10 cellular contexts compared by ENCODE assay signal in the genomic region with DNA sequence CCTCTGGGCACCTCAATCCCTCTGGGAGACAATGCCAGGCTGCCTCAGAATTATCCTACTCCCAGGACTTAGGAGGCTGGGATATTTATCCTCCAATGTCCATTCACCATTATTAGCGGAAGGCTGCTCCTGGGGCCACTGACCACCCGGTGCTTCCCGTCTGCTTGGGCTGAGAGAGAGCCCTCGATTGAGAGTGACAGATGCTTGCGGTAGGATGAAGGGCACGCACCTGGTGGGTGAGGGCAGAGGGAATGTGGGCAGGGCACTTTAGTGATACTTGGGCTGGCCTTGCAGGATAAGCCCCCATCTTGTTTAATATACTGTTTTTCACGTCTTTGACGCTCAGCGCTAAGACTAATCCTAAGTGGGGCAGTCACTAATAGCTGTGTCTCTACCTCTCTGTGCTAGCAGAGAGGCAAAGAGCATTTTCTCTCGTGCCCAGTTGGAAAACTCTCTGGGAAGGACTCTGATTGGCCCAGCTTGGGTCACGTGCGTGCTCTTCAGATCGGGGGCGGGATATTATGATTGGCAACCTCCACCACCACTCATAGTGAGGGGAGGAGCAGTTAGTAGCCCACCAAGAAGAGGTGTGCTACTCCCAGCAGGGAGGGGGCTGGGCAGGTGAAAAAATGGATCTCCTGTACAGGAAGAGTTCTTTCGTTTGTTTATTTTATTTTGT. TPM values are rescaled to one million over a fixed set of nuclear protein-coding genes. Genes with fewer than 3 reads are reported as not detected.
DNase-seq lines count a peak whose midpoint lies in the region; ATAC-seq, FAIRE-seq and TF ChIP-seq lines count a peak whose summit lies in the region.
"Had no signal": no experiment of that assay in that cellular context is flagged by ENCODE, and none has a peak within 500 bp of the region (broad histone marks: within the 10 kb centered on the region; RNA-seq: fewer than 3 reads in every experiment).

No MANE protein-coding gene starts in this region.

- H3K36me3 ChIP-seq in BE2C (no peaks in the 10 kb centered on the region), HAP-1 (replicated peaks) (no peaks in the 10 kb centered on the region), small intestine (ENCODE audit: control insufficient read depth in 2 of 2, insufficient read depth in 2 of 2, low read length in 2 of 2) (no peaks in the 10 kb centered on the region)

- no peaks in the 10 kb centered on the region for H3K9me3 ChIP-seq in BE2C
- no peaks in the 10 kb centered on the region for H3K9me3 ChIP-seq in HAP-1
- no peaks in the 10 kb centered on the region for H3K9me3 ChIP-seq in small intestine (ENCODE audit: control insufficient read depth, low read depth)

- peak; percentile 38 for ATAC-seq in foreskin keratinocyte

- no peaks in the 10 kb centered on the region for H3K27me3 ChIP-seq in BE2C
- no peaks in the 10 kb centered on the region for H3K27me3 ChIP-seq in HAP-1 (ENCODE audit: low read depth)
- no peaks in the 10 kb centered on the region for H3K27me3 ChIP-seq in foreskin keratinocyte
- no peaks in the 10 kb centered on the region for H3K27me3 ChIP-seq in small intestine (ENCODE audit: control insufficient read depth in 2 of 2, insufficient read depth in 2 of 2, low read length in 2 of 2)

- no peak for FAIRE-seq in small intestine (lab: Jason Lieb, UNC)
- FAIRE-seq: endometrium had no signal

- 67 to 78% (median 71%) methylated on average over 15 of the region's 15 CpGs for WGBS in small intestine, 3 donors

- in situ Hi-C loops in HAP-1 (cut with MboI; ENCODE audit: low sequenced_read_pairs): no loop called here

- no peak overlapping the region for H3K27ac Mint-ChIP-seq in osteocyte (ENCODE audit: unreplicated experiment)

- H3K4me1 Mint-ChIP-seq in osteocyte (ENCODE audit: unreplicated experiment): no peaks in the 10 kb centered on the region

- no peaks in the 10 kb centered on the region for H3K36me3 Mint-ChIP-seq in osteocyte (ENCODE audit: unreplicated experiment)

- no peak overlapping the region for H3K4me3 ChIP-seq in BE2C (ENCODE audit: low read depth, low read length)
- H3K4me3 ChIP-seq in HAP-1: no peak overlapping the region
- no peak overlapping the region for H3K4me3 ChIP-seq in small intestine (ENCODE audit: low read depth in 1 of 2, low read length in 2 of 2)

- no peak overlapping the region for H3K4me3 Mint-ChIP-seq in osteocyte (ENCODE audit: unreplicated experiment)

- TF ChIP-seq CTCF in BE2C (IDR thresholded peaks at IDR 0.05; ENCODE audit: low read depth, low read length): no peak
- TF ChIP-seq CTCF in foreskin keratinocyte (conservative IDR thresholded peaks at IDR 0.05): no peak
- TF ChIP-seq CTCF in osteocyte (IDR thresholded peaks at IDR 0.05): no peak

- no peaks in the 10 kb centered on the region for H3K9me3 Mint-ChIP-seq in osteocyte (ENCODE audit: unreplicated experiment)

- peak; percentile 75 for DNase-seq in BE2C
- peak; percentile 51 to 77 for DNase-seq in HAP-1 (ENCODE audit: low spot score in 2 of 2)
- DNase-seq in RPMI7951 (ENCODE audit: low read depth): peak; percentile 36
- DNase-seq in foreskin keratinocyte: no peak
- DNase-seq in NCI-H345 (lab: John Stamatoyannopoulos, UW): no peak
- DNase-seq in small intestine: no peak
- DNase-seq in activated CD4-positive, CD25-positive, alpha-beta regulatory T cell (lab: John Stamatoyannopoulos, UW): no peak
- no peak for DNase-seq in osteocyte (ENCODE audit: extremely low spot score, unreplicated experiment)
- DNase-seq: activated T-cell treated with anti-CD3 and anti-CD28 coated beads for 4 hours had no signal

- no peak overlapping the region for H3K27ac ChIP-seq in foreskin keratinocyte
- H3K27ac ChIP-seq in small intestine (ENCODE audit: low read depth in 1 of 2, low read length in 1 of 2): no peak overlapping the region

- peaks cover 14% of the 10 kb centered on the region for H3K27me3 Mint-ChIP-seq in osteocyte (ENCODE audit: unreplicated experiment)

- H3K4me1 ChIP-seq in BE2C (no peaks in the 10 kb centered on the region), HAP-1 (no peaks in the 10 kb centered on the region), foreskin keratinocyte (no peaks in the 10 kb centered on the region), small intestine (ENCODE audit: control insufficient read depth in 2 of 2, insufficient read depth in 1 of 2, low read depth in 1 of 2, low read length in 1 of 2) (no peaks in the 10 kb centered on the region)

RNA-seq across cellular contexts. Expression of gene PARS2, which starts 10.6 kb away (rescaled TPM):
- polyA plus RNA-seq in BE2C (2012; ENCODE audit: insufficient read depth, insufficient read length, low read depth): 17.2 TPM
- 6.3 and 6.4 TPM in 2 replicates for total RNA-seq in RPMI7951 (2014; rRNA removed; shearing (Covaris generic))
- 5.9 and 6.2 TPM in 2 replicates for total RNA-seq in foreskin keratinocyte
- polyA plus RNA-seq in foreskin keratinocyte: 4.0 and 4.4 TPM in 2 replicates
- 1 to 10 TPM; 2.5 to 4.8 (median 3.0) TPM for polyA plus RNA-seq in small intestine
- total RNA-seq in osteocyte: 4.4 and 5.5 TPM in 2 replicates

RNA-seq across cellular contexts. Expression of gene TTC22, which starts 26.2 kb away (rescaled TPM):
- not detected for polyA plus RNA-seq in BE2C (2012; ENCODE audit: insufficient read depth, insufficient read length, low read depth)
- total RNA-seq in RPMI7951 (2014; rRNA removed; shearing (Covaris generic)): not detected in 2 replicates
- total RNA-seq in foreskin keratinocyte (4.6 and 5.9 TPM in 2 replicates), osteocyte (not detected in 2 replicates)
- polyA plus RNA-seq in foreskin keratinocyte (3.2 and 4.3 TPM in 2 replicates), small intestine (10 to 100 TPM; 10.7 to 27.5 (median 20.0) TPM)

RNA-seq across cellular contexts. Expression of gene TTC4, which starts 59.3 kb away (rescaled TPM):
- 32.3 TPM for polyA plus RNA-seq in BE2C (2012; ENCODE audit: insufficient read depth, insufficient read length, low read depth)
- 24.0 and 32.0 TPM in 2 replicates for total RNA-seq in RPMI7951 (2014; rRNA removed; shearing (Covaris generic))
- total RNA-seq in foreskin keratinocyte (25.3 and 33.8 TPM in 2 replicates), osteocyte (14.4 and 16.6 TPM in 2 replicates)
- polyA plus RNA-seq in foreskin keratinocyte (21.7 and 30.9 TPM in 2 replicates), small intestine (10 to 100 TPM; 11.9 to 14.1 (median 12.5) TPM)

Comparison
In these comparisons a context has a peak if more than half of its experiments do, and no peak if none do; other contexts are left out.
1. DNase-seq: peak in BE2C (single experiment), HAP-1 (2 of 2) and RPMI7951 (single experiment); none in foreskin keratinocyte (0 of 2), NCI-H345 (single experiment), small intestine (single experiment), activated CD4-positive, CD25-positive, alpha-beta regulatory T cell (0 of 4) and osteocyte (single experiment).